24 cellular contexts compared by ENCODE assay signal in the genomic region with DNA sequence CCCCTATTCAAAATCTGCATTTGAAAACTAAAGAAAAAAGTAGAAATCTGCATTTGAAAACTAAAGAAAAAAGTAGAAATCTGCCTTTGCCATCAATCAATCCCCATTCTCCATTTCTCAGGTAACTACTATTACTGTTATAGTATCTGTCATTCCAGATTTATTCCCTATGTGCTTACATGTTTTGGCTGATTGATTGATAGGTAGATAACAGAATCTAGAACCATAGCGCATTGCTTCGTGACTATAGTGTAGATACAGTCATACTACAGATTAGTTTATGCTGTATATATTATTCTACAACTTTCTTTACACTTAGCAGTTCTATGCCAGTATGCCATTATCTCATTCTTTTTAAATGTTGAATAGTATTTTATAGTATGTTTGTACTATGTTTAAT.
"Had no signal": no experiment of that assay in that cellular context is flagged by ENCODE, and none has a peak within 500 bp of the region (broad histone marks: within the 10 kb centered on the region; RNA-seq: fewer than 3 reads in every experiment).

No MANE protein-coding gene starts in this region.

- H3K4me1 Mint-ChIP-seq: IgD-negative memory B cell had no signal

- H3K27ac ChIP-seq: HL-60, KMS-11, RWPE1, SJCRH30 had no signal

- DNase-seq: Kasumi-1, MM.1S, NCI-H1092 treated with DMSO at 0.1 percent for 48 hours, NCI-H1436, NCI-H187, NCI-H2029, NCI-H2081 treated with DMSO at 0.1 percent for 48 hours, NCI-H2171, NCI-H226, NCI-H446, NCI-H510A, NCI-H524 treated with DMSO at 0.1 percent for 48 hours, NCI-H69, NCI-H774, SHP77 treated with DMSO at 0.1 percent for 48 hours, SJCRH30 had no signal

- H3K9ac ChIP-seq: KMS-11 had no signal

- H3K9me3 Mint-ChIP-seq: IgD-negative memory B cell had no signal

- H3K36me3 Mint-ChIP-seq: IgD-negative memory B cell had no signal

- H3K27ac Mint-ChIP-seq: IgD-negative memory B cell had no signal

- H3K36me3 ChIP-seq: SJCRH30 had no signal

- FAIRE-seq: K562 had no signal

- H3K9me3 ChIP-seq: SJCRH30 had no signal

- H3K4me2 ChIP-seq: KMS-11 had no signal

- H3K27me3 ChIP-seq: SJCRH30 had no signal

- H3K4me3 ChIP-seq: K562, SJCRH30 had no signal

- ATAC-seq: K562, Panc1, Right ventricle myocardium inferior, SK-N-SH treated with all-trans-retinoic acid at 6 μM for 48 hours had no signal

- H3K4me3 Mint-ChIP-seq: IgD-negative memory B cell had no signal
